Comparison of ENCODE assay signal across 19 cellular contexts in genomic region chr1:201942129-201942495, GRCh38. TPM values are rescaled to one million over a fixed set of nuclear protein-coding genes. Genes with fewer than 3 reads are reported as not detected.
DNase-seq lines count a peak whose midpoint lies in the region; ATAC-seq and TF ChIP-seq lines count a peak whose summit lies in the region.
"Had no signal": no experiment of that assay in that cellular context is flagged by ENCODE, and none has a peak within 500 bp of the region (broad histone marks: within the 10 kb centered on the region; RNA-seq: fewer than 3 reads in every experiment).

No MANE protein-coding gene starts in this region.

- H3K9me3 Mint-ChIP-seq in MCF 10A (ENCODE audit: unreplicated experiment) (no peaks in the 10 kb centered on the region), type B pancreatic cell (no peaks in the 10 kb centered on the region)
- H3K9me3 Mint-ChIP-seq: activated naive CD4-positive, alpha-beta T cell treated with anti-CD3 and anti-CD28 coated beads, Interleukin-2, amount 50 U/mL, for 24 hours had no signal

- ATAC-seq in left colon, result no peak
- ATAC-seq: pancreas had no signal

- no peak overlapping the region for H3K4ac ChIP-seq in neuronal stem cell (ENCODE audit: low read length)

- H4K8ac ChIP-seq in neuronal stem cell (ENCODE audit: low read depth, low read length), result no peak overlapping the region

- H3K27me3 Mint-ChIP-seq in MCF 10A (ENCODE audit: insufficient read depth, unreplicated experiment) (peaks cover 24% of the 10 kb centered on the region), type B pancreatic cell (peaks cover 22% of the 10 kb centered on the region)

- no peaks in the 10 kb centered on the region for H3K36me3 ChIP-seq in breast epithelium
- H3K36me3 ChIP-seq in esophagus muscularis mucosa, result peaks cover 0 to 10% (median 2%) of the 10 kb centered on the region in 4 donors
- no peaks in the 10 kb centered on the region for H3K36me3 ChIP-seq in neuronal stem cell (replicated peaks in 1 of 2; ENCODE audit: control insufficient read depth in 2 of 2, insufficient read depth in 2 of 2, low read length in 2 of 2)
- H3K36me3 ChIP-seq: pancreas had no signal

- no peak for TF ChIP-seq EP300 in esophagus muscularis mucosa (IDR thresholded peaks at IDR 0.05)

- H3K27ac ChIP-seq in breast epithelium (peak overlapping the region; percentile 60 to 90), esophagus muscularis mucosa (replicated peaks in 1 of 4) (peak overlapping the region; percentile 92 to 95 (median 94)), neuronal stem cell (replicated peaks; ENCODE audit: low read length) (peak overlapping the region; percentile 96)
- H3K27ac ChIP-seq: 22Rv1, pancreas, SK-N-MC had no signal

- DNase-seq in breast epithelium (ENCODE audit: low spot score in 2 of 2) (no peak), MCF 10A (ENCODE audit: unreplicated experiment) (no peak), esophagus muscularis mucosa (ENCODE audit: extremely low spot score) (no peak), neuronal stem cell (ENCODE audit: low spot score) (no peak), type B pancreatic cell (ENCODE audit: extremely low spot score, unreplicated experiment) (no peak), NCI-H1105 (lab: John Stamatoyannopoulos, UW) (no peak), left colon (no peak), head of caudate nucleus (no peak)
- DNase-seq: activated CD8-positive, alpha-beta memory T cell treated with anti-CD3 and anti-CD28 coated beads for 24 hours; CD4-positive, CD25-positive, alpha-beta regulatory T cell; cerebellar nuclear complex; hypothalamus; NCI-H226; pancreas had no signal

- H3K27me3 ChIP-seq in breast epithelium (no peaks in the 10 kb centered on the region), esophagus muscularis mucosa (no peaks in the 10 kb centered on the region), neuronal stem cell (ENCODE audit: control insufficient read depth in 3 of 3, insufficient read depth in 3 of 3, low read depth in 1 of 3, low read length in 3 of 3) (peaks cover 0 to 39% (median 5%) of the 10 kb centered on the region in 3 experiments)

- H3K4me1 ChIP-seq in breast epithelium (peaks cover 0 to 5% of the 10 kb centered on the region in 2 donors), esophagus muscularis mucosa (peaks cover 6 to 53% (median 48%) of the 10 kb centered on the region in 4 donors), neuronal stem cell (ENCODE audit: control insufficient read depth in 2 of 2, insufficient read depth in 1 of 2, low read depth in 1 of 2, low read length in 2 of 2) (peaks cover 18 to 21% of the 10 kb centered on the region in 2 donors)
- H3K4me1 ChIP-seq: pancreas had no signal

- H2BK12ac ChIP-seq in neuronal stem cell (ENCODE audit: low read length), result no peak overlapping the region

- H2AK5ac ChIP-seq in neuronal stem cell (ENCODE audit: low read depth, low read length), result no peak overlapping the region

- no peak for TF ChIP-seq CTCF in breast epithelium (IDR thresholded peaks at IDR 0.05)
- TF ChIP-seq CTCF in MCF 10A (IDR thresholded peaks at IDR 0.05; ENCODE audit: unreplicated experiment), result no peak
- TF ChIP-seq CTCF in esophagus muscularis mucosa (IDR thresholded peaks at IDR 0.05), result no peak
- no peak for TF ChIP-seq CTCF in type B pancreatic cell (conservative IDR thresholded peaks at IDR 0.05)

- H3K14ac ChIP-seq in neuronal stem cell (ENCODE audit: low read length), result no peak overlapping the region

- WGBS in esophagus muscularis mucosa, result 54% methylated on average over 1 of the region's 1 CpG
- WGBS in neuronal stem cell (ENCODE audit: extremely low coverage in 2 of 2, insufficient read length in 2 of 2, insufficient replicate concordance in 1 of 2), 2 donors, result no CpG with 5 or more reads among the region's 1 CpG

- H3K4me3 ChIP-seq in breast epithelium, result peak overlapping the region; percentile 25 to 67 (median 67)
- peak overlapping the region; percentile 74 to 91 (median 82) for H3K4me3 ChIP-seq in esophagus muscularis mucosa
- H3K4me3 ChIP-seq in neuronal stem cell (ENCODE audit: low read length in 2 of 2), result peak overlapping the region in 1 of 2 donors; percentile 37
- H3K4me3 ChIP-seq: lung, pancreas, SK-N-MC had no signal

- H3K4me1 Mint-ChIP-seq in MCF 10A (ENCODE audit: insufficient read depth, unreplicated experiment) (peaks cover 15% of the 10 kb centered on the region), type B pancreatic cell (ENCODE audit: unreplicated experiment) (peaks cover 53% of the 10 kb centered on the region)

- H3K79me1 ChIP-seq in neuronal stem cell (ENCODE audit: low read depth, low read length), result no peaks in the 10 kb centered on the region

- H3K4me2 ChIP-seq in neuronal stem cell (ENCODE audit: insufficient read depth, low read length, poor library complexity, severe bottlenecking), result no peak overlapping the region

- no peak overlapping the region for H3K9ac ChIP-seq in neuronal stem cell (ENCODE audit: low read depth, low read length, poor library complexity)

- peak overlapping the region; percentile 91 for H2AFZ ChIP-seq in neuronal stem cell (ENCODE audit: low read length)

- POLR2A ChIA-PET in MCF 10A (lab: Yijun Ruan, JAX), result interaction anchor here (0.7 to 2.4 kb wide), 4 partner anchors 13 to 91 kb away, joined by 3 to 7 read pairs (median 4); partner anchors contain the start of gene TIMM17A

- TF ChIP-seq POLR2A in breast epithelium (IDR thresholded peaks at IDR 0.05) (no peak), esophagus muscularis mucosa (IDR thresholded peaks at IDR 0.05; ENCODE audit: low read depth) (no peak)

- no peak overlapping the region for H3K23ac ChIP-seq in neuronal stem cell (ENCODE audit: low read depth, low read length, poor library complexity)

- H2BK15ac ChIP-seq in neuronal stem cell (ENCODE audit: low read length), result no peak overlapping the region

- no peaks in the 10 kb centered on the region for H3K36me3 Mint-ChIP-seq in MCF 10A (ENCODE audit: insufficient read depth, unreplicated experiment)
- H3K36me3 Mint-ChIP-seq in type B pancreatic cell, result no peaks in the 10 kb centered on the region
- H3K36me3 Mint-ChIP-seq: activated naive CD4-positive, alpha-beta T cell treated with anti-CD3 and anti-CD28 coated beads, Interleukin-2, amount 50 U/mL, for 24 hours; CD4-positive, CD25-positive, alpha-beta regulatory T cell had no signal

- intact Hi-C loops in breast epithelium (cut with DNase I; ENCODE audit: low total_unique reads), result no loop called here
- intact Hi-C loops in MCF 10A (cut with micrococcal nuclease), result no loop called here
- intact Hi-C loops in esophagus muscularis mucosa (cut with DNase I), result no loop called here
- intact Hi-C loops in left colon (cut with DNase I, micrococcal nuclease), result no loop called here
- intact Hi-C loops in head of caudate nucleus (cut with DNase I), result no loop called here

- no peak overlapping the region for H4K91ac ChIP-seq in neuronal stem cell (ENCODE audit: low read depth, low read length, poor library complexity)

- no peak overlapping the region for H2BK120ac ChIP-seq in neuronal stem cell (ENCODE audit: low read depth, low read length)

- H3K9me3 ChIP-seq in breast epithelium (no peaks in the 10 kb centered on the region), esophagus muscularis mucosa (no peaks in the 10 kb centered on the region), neuronal stem cell (replicated peaks in 1 of 2; ENCODE audit: control insufficient read depth in 2 of 2, insufficient read depth in 1 of 2, low read depth in 1 of 2, low read length in 2 of 2) (no peaks in the 10 kb centered on the region)
- H3K9me3 ChIP-seq: pancreas had no signal

- H3K27ac Mint-ChIP-seq in MCF 10A (ENCODE audit: low read depth, unreplicated experiment) (no peak overlapping the region), type B pancreatic cell (peak overlapping the region; percentile 75)
- H3K27ac Mint-ChIP-seq: activated naive CD4-positive, alpha-beta T cell treated with anti-CD3 and anti-CD28 coated beads, Interleukin-2, amount 50 U/mL, for 24 hours; CD4-positive, CD25-positive, alpha-beta regulatory T cell had no signal

- CTCF ChIA-PET in MCF 10A (lab: Yijun Ruan, JAX), result interaction anchor here (0.6 to 3.1 kb wide), 5 partner anchors 13 to 60 kb away, joined by 3 to 14 read pairs (median 3); no protein-coding TSS in a partner anchor

- H3K18ac ChIP-seq in neuronal stem cell (ENCODE audit: low read length), result peak overlapping the region; percentile 16

- no TSS peak for BruUV-seq in MCF 10A (replicated peaks; lab: Mats Ljungman, UMichigan)

- H3K4me3 Mint-ChIP-seq in MCF 10A (ENCODE audit: unreplicated experiment) (no peak overlapping the region), type B pancreatic cell (peak overlapping the region; percentile 62)
- H3K4me3 Mint-ChIP-seq: activated naive CD4-positive, alpha-beta T cell treated with anti-CD3 and anti-CD28 coated beads, Interleukin-2, amount 50 U/mL, for 24 hours; CD4-positive, CD25-positive, alpha-beta regulatory T cell had no signal

- H2BK5ac ChIP-seq in neuronal stem cell (ENCODE audit: low read length), result no peak overlapping the region

RNA-seq across cellular contexts. Expression of gene LMOD1, which starts 4.2 kb away (rescaled TPM):
- total RNA-seq in breast epithelium, result 10 to 100 TPM; 60.0 to 92.2 (median 87.2) TPM
- not detected in 2 replicates for total RNA-seq in MCF 10A (2022)
- total RNA-seq in esophagus muscularis mucosa, result 1,000 to 10,000 TPM; 1,021 to 1,618 (median 1,290) TPM
- 1.2 TPM for polyA plus RNA-seq in neuronal stem cell (2013, experiment 1 of 2)
- polyA plus RNA-seq in neuronal stem cell (2013, experiment 2 of 2), result 1.2 TPM
- 0.52 and 3.7 TPM in 2 replicates for total RNA-seq in type B pancreatic cell (ENCODE audit: low replicate concordance)
- 10 to 100 TPM in 1 of 2 donors, 1 to 10 TPM in 1; 9.4 to 58.4 TPM for total RNA-seq in left colon
- total RNA-seq: CD4-positive, CD25-positive, alpha-beta regulatory T cell; epithelial cell of proximal tubule had no signal
- polyA plus RNA-seq: CD4-positive, CD25-positive, alpha-beta regulatory T cell had no signal

RNA-seq across cellular contexts. Expression of gene TIMM17A, which starts 13.2 kb away (rescaled TPM):
- total RNA-seq in breast epithelium, result 10 to 100 TPM; 24.5 to 30.1 (median 26.2) TPM
- 157 and 171 TPM in 2 replicates for total RNA-seq in MCF 10A (2022)
- total RNA-seq in esophagus muscularis mucosa, result 10 to 100 TPM; 30.7 to 46.1 (median 32.4) TPM
- 29.4 TPM for polyA plus RNA-seq in neuronal stem cell (2013, experiment 1 of 2)
- polyA plus RNA-seq in neuronal stem cell (2013, experiment 2 of 2), result 29.5 TPM
- total RNA-seq in type B pancreatic cell (ENCODE audit: low replicate concordance), result 50.2 and 53.0 TPM in 2 replicates
- total RNA-seq in left colon, result 10 to 100 TPM; 53.1 to 60.1 TPM

RNA-seq across cellular contexts. Expression of gene RNPEP, which starts 40.3 kb away (rescaled TPM):
- 10 to 100 TPM; 43.0 to 66.7 (median 57.4) TPM for total RNA-seq in breast epithelium
- total RNA-seq in MCF 10A (2022), result 147 and 155 TPM in 2 replicates
- 10 to 100 TPM; 33.0 to 49.0 (median 44.0) TPM for total RNA-seq in esophagus muscularis mucosa
- 27.2 TPM for polyA plus RNA-seq in neuronal stem cell (2013, experiment 1 of 2)
- 27.7 TPM for polyA plus RNA-seq in neuronal stem cell (2013, experiment 2 of 2)
- total RNA-seq in type B pancreatic cell (ENCODE audit: low replicate concordance), result 57.3 and 63.9 TPM in 2 replicates
- 100 to 1,000 TPM; 124 to 139 TPM for total RNA-seq in left colon

RNA-seq across cellular contexts. Expression of gene SHISA4, which starts 53.4 kb away (rescaled TPM):
- 10 to 100 TPM; 15.7 to 21.9 (median 20.3) TPM for total RNA-seq in breast epithelium
- 7.6 and 20.9 TPM in 2 replicates for total RNA-seq in MCF 10A (2022)
- 10 to 100 TPM; 20.3 to 31.0 (median 28.5) TPM for total RNA-seq in esophagus muscularis mucosa
- polyA plus RNA-seq in neuronal stem cell (2013, experiment 1 of 2), result 10.6 TPM
- 11.6 TPM for polyA plus RNA-seq in neuronal stem cell (2013, experiment 2 of 2)
- 1.4 and 5.0 TPM in 2 replicates for total RNA-seq in type B pancreatic cell (ENCODE audit: low replicate concordance)
- 1 to 10 TPM; 1.7 to 2.6 TPM for total RNA-seq in left colon

Comparison
In these comparisons a context has a peak if more than half of its experiments do, and no peak if none do; other contexts are left out.
1. RNA of gene LMOD1, which starts 4.2 kb away (total RNA-seq): 1,021 to 1,618 TPM in esophagus muscularis mucosa; 60.0 to 92.2 TPM in breast epithelium, 9.4 to 58.4 TPM in left colon, 0.52 to 3.7 TPM in type B pancreatic cell and not detected in MCF 10A; every median in the first group is over 10 times any median in the second.
2. Peak in every context shown above with its lines, with median percentiles within 50 percentile points of each other: H3K27ac ChIP-seq.